In the genomic region with DNA sequence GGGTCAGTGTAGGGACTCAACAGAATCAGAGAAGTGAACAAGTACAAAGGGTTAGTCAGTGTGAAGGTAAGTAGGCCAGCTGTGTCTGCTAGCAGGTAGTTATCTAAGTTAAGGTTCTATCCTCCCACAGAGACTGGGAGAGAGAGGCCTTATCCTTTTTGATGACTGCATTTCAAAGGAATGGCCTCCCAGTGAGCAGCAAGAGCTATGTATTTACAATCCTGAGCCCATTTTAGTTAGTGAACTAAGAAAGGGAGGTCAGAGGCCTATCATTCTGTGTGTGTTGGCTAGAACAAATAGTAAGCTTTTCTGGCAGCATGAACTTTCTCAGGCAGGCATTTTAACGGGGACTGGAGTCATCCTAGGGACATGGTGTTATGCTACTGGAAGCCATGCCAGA, we compare ENCODE assay signal across 1 cellular context.
A peak's percentile ranks its signal among the peaks of the same experiment; 100 is the strongest.
TF ChIP-seq lines count a peak whose summit lies in the region.

No MANE protein-coding gene starts in this region.

TF ChIP-seq in H1, 55 proteins besides CTCF, POLR2A, EP300 and RAD21:
- TF ChIP-seq SIN3A (conservative IDR thresholded peaks at IDR 0.05 in 1 of 2, IDR thresholded peaks at IDR 0.05 in 1 of 2; ENCODE audit: low read depth in 1 of 2, low read length in 2 of 2): no peak
- TF ChIP-seq RXRA (IDR thresholded peaks at IDR 0.05; ENCODE audit: insufficient read depth, low read depth, low read length): peak; percentile 92
- TF ChIP-seq, protein P1, sequence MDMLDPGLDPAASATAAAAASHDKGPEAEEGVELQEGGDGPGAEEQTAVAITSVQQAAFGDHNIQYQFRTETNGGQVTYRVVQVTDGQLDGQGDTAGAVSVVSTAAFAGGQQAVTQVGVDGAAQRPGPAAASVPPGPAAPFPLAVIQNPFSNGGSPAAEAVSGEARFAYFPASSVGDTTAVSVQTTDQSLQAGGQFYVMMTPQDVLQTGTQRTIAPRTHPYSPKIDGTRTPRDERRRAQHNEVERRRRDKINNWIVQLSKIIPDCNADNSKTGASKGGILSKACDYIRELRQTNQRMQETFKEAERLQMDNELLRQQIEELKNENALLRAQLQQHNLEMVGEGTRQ (IDR thresholded peaks at IDR 0.05; ENCODE audit: low read length): no peak
- TF ChIP-seq ZNF274 (IDR thresholded peaks at IDR 0.05; ENCODE audit: borderline replicate concordance, extremely low read depth, low read length): peak; percentile 52; the same call in 1 of the 2 replicates
- TF ChIP-seq, protein P2, sequence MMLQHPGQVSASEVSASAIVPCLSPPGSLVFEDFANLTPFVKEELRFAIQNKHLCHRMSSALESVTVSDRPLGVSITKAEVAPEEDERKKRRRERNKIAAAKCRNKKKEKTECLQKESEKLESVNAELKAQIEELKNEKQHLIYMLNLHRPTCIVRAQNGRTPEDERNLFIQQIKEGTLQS (IDR thresholded peaks at IDR 0.05; ENCODE audit: insufficient read depth, low read depth, low read length): no peak
- TF ChIP-seq CREB1 (IDR thresholded peaks at IDR 0.05): no peak
- TF ChIP-seq EGR1 (IDR thresholded peaks at IDR 0.05; ENCODE audit: borderline replicate concordance, low read depth, low read length): peak; percentile 80; the same call in 1 of the 2 replicates
- no peak for TF ChIP-seq ASH2L (IDR thresholded peaks at IDR 0.05; ENCODE audit: low read length)
- TF ChIP-seq CHD2 (IDR thresholded peaks at IDR 0.05; ENCODE audit: low read length): no peak
- no peak for TF ChIP-seq SUZ12 (IDR thresholded peaks at IDR 0.05; ENCODE audit: low read length)
- TF ChIP-seq RBBP5 (IDR thresholded peaks at IDR 0.05; ENCODE audit: borderline replicate concordance, low read depth, low read length): no peak
- no peak for TF ChIP-seq GTF2F1 (IDR thresholded peaks at IDR 0.05; ENCODE audit: borderline replicate concordance, low read depth, low read length)
- TF ChIP-seq, protein P3, sequence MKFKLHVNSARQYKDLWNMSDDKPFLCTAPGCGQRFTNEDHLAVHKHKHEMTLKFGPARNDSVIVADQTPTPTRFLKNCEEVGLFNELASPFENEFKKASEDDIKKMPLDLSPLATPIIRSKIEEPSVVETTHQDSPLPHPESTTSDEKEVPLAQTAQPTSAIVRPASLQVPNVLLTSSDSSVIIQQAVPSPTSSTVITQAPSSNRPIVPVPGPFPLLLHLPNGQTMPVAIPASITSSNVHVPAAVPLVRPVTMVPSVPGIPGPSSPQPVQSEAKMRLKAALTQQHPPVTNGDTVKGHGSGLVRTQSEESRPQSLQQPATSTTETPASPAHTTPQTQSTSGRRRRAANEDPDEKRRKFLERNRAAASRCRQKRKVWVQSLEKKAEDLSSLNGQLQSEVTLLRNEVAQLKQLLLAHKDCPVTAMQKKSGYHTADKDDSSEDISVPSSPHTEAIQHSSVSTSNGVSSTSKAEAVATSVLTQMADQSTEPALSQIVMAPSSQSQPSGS (IDR thresholded peaks at IDR 0.05; ENCODE audit: low read length): no peak; the same call in 1 of the 2 replicates
- 0 out of 2 replicates have a peak, but pooled peaks have one; percentile 12 for TF ChIP-seq BRCA1 (IDR thresholded peaks at IDR 0.05; ENCODE audit: low read depth, low read length)
- TF ChIP-seq SIRT6 (IDR thresholded peaks at IDR 0.05; ENCODE audit: low read length): no peak
- no peak for TF ChIP-seq SAP30 (IDR thresholded peaks at IDR 0.05; ENCODE audit: insufficient read depth, insufficient replicate concordance, low read length)
- TF ChIP-seq KDM1A (IDR thresholded peaks at IDR 0.05; ENCODE audit: borderline replicate concordance, low read length): no peak
- 0 out of 4 replicates have a peak, but pooled peaks of 1 of the 2 experiments have one; percentile 19 for TF ChIP-seq HDAC2 (IDR thresholded peaks at IDR 0.05; ENCODE audit: borderline replicate concordance in 1 of 2, low read depth in 2 of 2, low read length in 2 of 2)
- TF ChIP-seq, protein P4, sequence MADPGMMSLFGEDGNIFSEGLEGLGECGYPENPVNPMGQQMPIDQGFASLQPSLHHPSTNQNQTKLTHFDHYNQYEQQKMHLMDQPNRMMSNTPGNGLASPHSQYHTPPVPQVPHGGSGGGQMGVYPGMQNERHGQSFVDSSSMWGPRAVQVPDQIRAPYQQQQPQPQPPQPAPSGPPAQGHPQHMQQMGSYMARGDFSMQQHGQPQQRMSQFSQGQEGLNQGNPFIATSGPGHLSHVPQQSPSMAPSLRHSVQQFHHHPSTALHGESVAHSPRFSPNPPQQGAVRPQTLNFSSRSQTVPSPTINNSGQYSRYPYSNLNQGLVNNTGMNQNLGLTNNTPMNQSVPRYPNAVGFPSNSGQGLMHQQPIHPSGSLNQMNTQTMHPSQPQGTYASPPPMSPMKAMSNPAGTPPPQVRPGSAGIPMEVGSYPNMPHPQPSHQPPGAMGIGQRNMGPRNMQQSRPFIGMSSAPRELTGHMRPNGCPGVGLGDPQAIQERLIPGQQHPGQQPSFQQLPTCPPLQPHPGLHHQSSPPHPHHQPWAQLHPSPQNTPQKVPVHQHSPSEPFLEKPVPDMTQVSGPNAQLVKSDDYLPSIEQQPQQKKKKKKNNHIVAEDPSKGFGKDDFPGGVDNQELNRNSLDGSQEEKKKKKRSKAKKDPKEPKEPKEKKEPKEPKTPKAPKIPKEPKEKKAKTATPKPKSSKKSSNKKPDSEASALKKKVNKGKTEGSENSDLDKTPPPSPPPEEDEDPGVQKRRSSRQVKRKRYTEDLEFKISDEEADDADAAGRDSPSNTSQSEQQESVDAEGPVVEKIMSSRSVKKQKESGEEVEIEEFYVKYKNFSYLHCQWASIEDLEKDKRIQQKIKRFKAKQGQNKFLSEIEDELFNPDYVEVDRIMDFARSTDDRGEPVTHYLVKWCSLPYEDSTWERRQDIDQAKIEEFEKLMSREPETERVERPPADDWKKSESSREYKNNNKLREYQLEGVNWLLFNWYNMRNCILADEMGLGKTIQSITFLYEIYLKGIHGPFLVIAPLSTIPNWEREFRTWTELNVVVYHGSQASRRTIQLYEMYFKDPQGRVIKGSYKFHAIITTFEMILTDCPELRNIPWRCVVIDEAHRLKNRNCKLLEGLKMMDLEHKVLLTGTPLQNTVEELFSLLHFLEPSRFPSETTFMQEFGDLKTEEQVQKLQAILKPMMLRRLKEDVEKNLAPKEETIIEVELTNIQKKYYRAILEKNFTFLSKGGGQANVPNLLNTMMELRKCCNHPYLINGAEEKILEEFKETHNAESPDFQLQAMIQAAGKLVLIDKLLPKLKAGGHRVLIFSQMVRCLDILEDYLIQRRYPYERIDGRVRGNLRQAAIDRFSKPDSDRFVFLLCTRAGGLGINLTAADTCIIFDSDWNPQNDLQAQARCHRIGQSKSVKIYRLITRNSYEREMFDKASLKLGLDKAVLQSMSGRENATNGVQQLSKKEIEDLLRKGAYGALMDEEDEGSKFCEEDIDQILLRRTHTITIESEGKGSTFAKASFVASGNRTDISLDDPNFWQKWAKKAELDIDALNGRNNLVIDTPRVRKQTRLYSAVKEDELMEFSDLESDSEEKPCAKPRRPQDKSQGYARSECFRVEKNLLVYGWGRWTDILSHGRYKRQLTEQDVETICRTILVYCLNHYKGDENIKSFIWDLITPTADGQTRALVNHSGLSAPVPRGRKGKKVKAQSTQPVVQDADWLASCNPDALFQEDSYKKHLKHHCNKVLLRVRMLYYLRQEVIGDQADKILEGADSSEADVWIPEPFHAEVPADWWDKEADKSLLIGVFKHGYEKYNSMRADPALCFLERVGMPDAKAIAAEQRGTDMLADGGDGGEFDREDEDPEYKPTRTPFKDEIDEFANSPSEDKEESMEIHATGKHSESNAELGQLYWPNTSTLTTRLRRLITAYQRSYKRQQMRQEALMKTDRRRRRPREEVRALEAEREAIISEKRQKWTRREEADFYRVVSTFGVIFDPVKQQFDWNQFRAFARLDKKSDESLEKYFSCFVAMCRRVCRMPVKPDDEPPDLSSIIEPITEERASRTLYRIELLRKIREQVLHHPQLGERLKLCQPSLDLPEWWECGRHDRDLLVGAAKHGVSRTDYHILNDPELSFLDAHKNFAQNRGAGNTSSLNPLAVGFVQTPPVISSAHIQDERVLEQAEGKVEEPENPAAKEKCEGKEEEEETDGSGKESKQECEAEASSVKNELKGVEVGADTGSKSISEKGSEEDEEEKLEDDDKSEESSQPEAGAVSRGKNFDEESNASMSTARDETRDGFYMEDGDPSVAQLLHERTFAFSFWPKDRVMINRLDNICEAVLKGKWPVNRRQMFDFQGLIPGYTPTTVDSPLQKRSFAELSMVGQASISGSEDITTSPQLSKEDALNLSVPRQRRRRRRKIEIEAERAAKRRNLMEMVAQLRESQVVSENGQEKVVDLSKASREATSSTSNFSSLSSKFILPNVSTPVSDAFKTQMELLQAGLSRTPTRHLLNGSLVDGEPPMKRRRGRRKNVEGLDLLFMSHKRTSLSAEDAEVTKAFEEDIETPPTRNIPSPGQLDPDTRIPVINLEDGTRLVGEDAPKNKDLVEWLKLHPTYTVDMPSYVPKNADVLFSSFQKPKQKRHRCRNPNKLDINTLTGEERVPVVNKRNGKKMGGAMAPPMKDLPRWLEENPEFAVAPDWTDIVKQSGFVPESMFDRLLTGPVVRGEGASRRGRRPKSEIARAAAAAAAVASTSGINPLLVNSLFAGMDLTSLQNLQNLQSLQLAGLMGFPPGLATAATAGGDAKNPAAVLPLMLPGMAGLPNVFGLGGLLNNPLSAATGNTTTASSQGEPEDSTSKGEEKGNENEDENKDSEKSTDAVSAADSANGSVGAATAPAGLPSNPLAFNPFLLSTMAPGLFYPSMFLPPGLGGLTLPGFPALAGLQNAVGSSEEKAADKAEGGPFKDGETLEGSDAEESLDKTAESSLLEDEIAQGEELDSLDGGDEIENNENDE (IDR thresholded peaks at IDR 0.05; ENCODE audit: insufficient replicate concordance, low read length): no peak
- 0 out of 2 replicates have a peak, but pooled peaks have one; percentile 40 for TF ChIP-seq TEAD4 (IDR thresholded peaks at IDR 0.05; ENCODE audit: low read depth, low read length)
- TF ChIP-seq, protein P5, sequence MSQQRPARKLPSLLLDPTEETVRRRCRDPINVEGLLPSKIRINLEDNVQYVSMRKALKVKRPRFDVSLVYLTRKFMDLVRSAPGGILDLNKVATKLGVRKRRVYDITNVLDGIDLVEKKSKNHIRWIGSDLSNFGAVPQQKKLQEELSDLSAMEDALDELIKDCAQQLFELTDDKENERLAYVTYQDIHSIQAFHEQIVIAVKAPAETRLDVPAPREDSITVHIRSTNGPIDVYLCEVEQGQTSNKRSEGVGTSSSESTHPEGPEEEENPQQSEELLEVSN (IDR thresholded peaks at IDR 0.05): no peak
- no peak for TF ChIP-seq CBX8 (IDR thresholded peaks at IDR 0.05; ENCODE audit: borderline replicate concordance, low read depth, low read length)
- peak; percentile 72 for TF ChIP-seq NANOG (IDR thresholded peaks at IDR 0.05; ENCODE audit: insufficient read depth, low read depth, low read length, poor library complexity, severe bottlenecking)
- no peak for TF ChIP-seq CBX5 (IDR thresholded peaks at IDR 0.05; ENCODE audit: low read depth, low read length)
- peak; percentile 99 for TF ChIP-seq TCF12 (IDR thresholded peaks at IDR 0.05; ENCODE audit: low read depth, low read length)
- peak in 1 of 2 experiments; percentile 74 for TF ChIP-seq BCL11A (IDR thresholded peaks at IDR 0.05; ENCODE audit: low read depth in 2 of 2, low read length in 2 of 2)
- no peak for TF ChIP-seq SRF (IDR thresholded peaks at IDR 0.05; ENCODE audit: low read depth, low read length)
- TF ChIP-seq HDAC6 (IDR thresholded peaks at IDR 0.05; ENCODE audit: low read depth, low read length): no peak
- no peak for TF ChIP-seq SIX5 (IDR thresholded peaks at IDR 0.05; ENCODE audit: low read depth, low read length)
- TF ChIP-seq, protein P6, sequence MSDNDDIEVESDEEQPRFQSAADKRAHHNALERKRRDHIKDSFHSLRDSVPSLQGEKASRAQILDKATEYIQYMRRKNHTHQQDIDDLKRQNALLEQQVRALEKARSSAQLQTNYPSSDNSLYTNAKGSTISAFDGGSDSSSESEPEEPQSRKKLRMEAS (IDR thresholded peaks at IDR 0.05): no peak
- no peak for TF ChIP-seq CTBP2 (IDR thresholded peaks at IDR 0.05; ENCODE audit: borderline replicate concordance, insufficient read depth, insufficient read length, low read length)
- TF ChIP-seq PHF8 (conservative IDR thresholded peaks at IDR 0.05; ENCODE audit: low read depth, low read length): no peak
- TF ChIP-seq RFX5 (IDR thresholded peaks at IDR 0.05; ENCODE audit: borderline replicate concordance, low read depth, low read length): no peak
- TF ChIP-seq RNF2 (IDR thresholded peaks at IDR 0.05; ENCODE audit: borderline replicate concordance, low read depth, low read length, missing control alignments, poor library complexity, severe bottlenecking): no peak
- TF ChIP-seq CHD1 (IDR thresholded peaks at IDR 0.05; ENCODE audit: low read depth, low read length): no peak
- TF ChIP-seq SP2 (IDR thresholded peaks at IDR 0.05; ENCODE audit: low read length): no peak
- TF ChIP-seq TAF7 (optimal IDR thresholded peaks at IDR 0.05; ENCODE audit: borderline replicate concordance, low read depth, low read length): no peak
- TF ChIP-seq NRF1 (IDR thresholded peaks at IDR 0.05; ENCODE audit: low read depth, low read length): no peak
- TF ChIP-seq POU5F1 (IDR thresholded peaks at IDR 0.05; ENCODE audit: low read depth, low read length): no peak
- TF ChIP-seq SP1 (IDR thresholded peaks at IDR 0.05; ENCODE audit: low read depth, low read length): peak; percentile 67; the same call in 1 of the 2 replicates
- TF ChIP-seq GABPA (IDR thresholded peaks at IDR 0.05; ENCODE audit: borderline replicate concordance, insufficient read depth, low read length): no peak
- TF ChIP-seq TAF1 (IDR thresholded peaks at IDR 0.05; ENCODE audit: low read depth, low read length): no peak
- no peak for TF ChIP-seq MAFK (IDR thresholded peaks at IDR 0.05; ENCODE audit: low read depth, low read length)
- no peak for TF ChIP-seq SP4 (IDR thresholded peaks at IDR 0.05; ENCODE audit: low read length)
- no peak for TF ChIP-seq KDM4A (IDR thresholded peaks at IDR 0.05; ENCODE audit: low read depth, low read length, severe bottlenecking)
- TF ChIP-seq JUN (IDR thresholded peaks at IDR 0.05; ENCODE audit: low read depth, low read length): peak; percentile 79; the same call in 1 of the 2 replicates
- TF ChIP-seq BACH1 (IDR thresholded peaks at IDR 0.05; ENCODE audit: low read length): no peak
- TF ChIP-seq CEBPB (IDR thresholded peaks at IDR 0.05; ENCODE audit: low read depth, low read length): no peak
- TF ChIP-seq POLR2AphosphoS5 (IDR thresholded peaks at IDR 0.05; ENCODE audit: low read depth, low read length): peak; percentile 97
- TF ChIP-seq TBP (IDR thresholded peaks at IDR 0.05; ENCODE audit: low read depth, low read length): no peak
- TF ChIP-seq EZH2 (IDR thresholded peaks at IDR 0.05; ENCODE audit: low read depth, low read length, severe bottlenecking): no peak
- no peak for TF ChIP-seq KDM5A (IDR thresholded peaks at IDR 0.05; ENCODE audit: low read length)
- peak; percentile 21; the same call in 1 of the 2 replicates for TF ChIP-seq YY1 (IDR thresholded peaks at IDR 0.05; ENCODE audit: low read depth, low read length)
- no peak for TF ChIP-seq FOSL1 (IDR thresholded peaks at IDR 0.05; ENCODE audit: insufficient read depth, low read depth, low read length)
- TF ChIP-seq JUND (IDR thresholded peaks at IDR 0.05; ENCODE audit: low read length): peak; percentile 83
